ENCODE assay signal across 21 cellular contexts in genomic region chr15:42138968-42139386, GRCh38. TPM values are rescaled to one million over a fixed set of nuclear protein-coding genes. Genes with fewer than 3 reads are reported as not detected.
A peak's percentile ranks its signal among the peaks of the same experiment; 100 is the strongest.
DNase-seq lines count a peak whose midpoint lies in the region; TF ChIP-seq lines count a peak whose summit lies in the region.
"Had no signal": no experiment of that assay in that cellular context is flagged by ENCODE, and none has a peak within 500 bp of the region (broad histone marks: within the 10 kb centered on the region; RNA-seq: fewer than 3 reads in every experiment).

No MANE protein-coding gene starts in this region.

- intact Hi-C loops in posterior vena cava (cut with DNase I): loop anchor here (10.0 kb wide), 1 partner anchor 144 kb away; no protein-coding TSS in a partner anchor
- intact Hi-C loops in PC-9 (cut with micrococcal nuclease; ENCODE audit: unreplicated experiment): loop anchor here (10.0 kb wide), 2 partner anchors 516 to 1234 kb away; no protein-coding TSS in a partner anchor

- POLR2A ChIA-PET in PC-9 (lab: Charles Lee; ENCODE audit: unreplicated experiment): no interaction called here

- CTCF ChIA-PET in PC-9 (lab: Charles Lee): interaction anchor here (0.6 to 1.3 kb wide), 4 partner anchors 9 to 246 kb away, joined by 3 to 4 read pairs (median 4); no protein-coding TSS in a partner anchor

- H3K4me3 Mint-ChIP-seq in endodermal cell: no peak overlapping the region
- H3K4me3 Mint-ChIP-seq: central memory CD8-positive, alpha-beta T cell; stimulated activated effector memory CD8-positive, alpha-beta T cell treated with anti-CD3 and anti-CD28 coated beads, Interleukin-12 subunit alpha, Interleukin-12 subunit beta, amount 100 ng/mL, for 72 hours had no signal

- TF ChIP-seq CTCF in LNCaP clone FGC (IDR thresholded peaks at IDR 0.05; ENCODE audit: control insufficient read depth, extremely low read depth, insufficient read depth): no peak
- no peak for TF ChIP-seq CTCF in endodermal cell (conservative IDR thresholded peaks at IDR 0.05)
- no peak for TF ChIP-seq CTCF in PC-9 (conservative IDR thresholded peaks at IDR 0.05)

- H3K79me2 ChIP-seq in PC-9 (ENCODE audit: low read depth): no peaks in the 10 kb centered on the region

- peaks cover 14% of the 10 kb centered on the region for H3K4me1 Mint-ChIP-seq in endodermal cell
- H3K4me1 Mint-ChIP-seq: central memory CD8-positive, alpha-beta T cell; stimulated activated effector memory CD8-positive, alpha-beta T cell treated with anti-CD3 and anti-CD28 coated beads, Interleukin-12 subunit alpha, Interleukin-12 subunit beta, amount 100 ng/mL, for 72 hours had no signal

- no peaks in the 10 kb centered on the region for H3K9me2 ChIP-seq in PC-9 (ENCODE audit: insufficient read depth)

- no peak overlapping the region for H3K4me2 ChIP-seq in PC-9
- H3K4me2 ChIP-seq: BLaER1 had no signal

- no peak overlapping the region for H3K27ac ChIP-seq in endodermal cell (ENCODE audit: low read depth, low read length)
- H3K27ac ChIP-seq in PC-9: no peak overlapping the region
- H3K27ac ChIP-seq: BLaER1, SJSA1, thyroid gland had no signal

- no peaks in the 10 kb centered on the region for H3K36me3 Mint-ChIP-seq in endodermal cell (ENCODE audit: low read depth)
- H3K36me3 Mint-ChIP-seq: stimulated activated effector memory CD8-positive, alpha-beta T cell treated with anti-CD3 and anti-CD28 coated beads, Interleukin-12 subunit alpha, Interleukin-12 subunit beta, amount 100 ng/mL, for 72 hours had no signal

- H3K27me3 ChIP-seq in endodermal cell (ENCODE audit: control insufficient read depth, insufficient read depth, low read length, poor library complexity, severe bottlenecking): no peaks in the 10 kb centered on the region
- H3K27me3 ChIP-seq in PC-9 (ENCODE audit: insufficient read depth, low read depth): no peaks in the 10 kb centered on the region
- H3K27me3 ChIP-seq: BLaER1, MG63, thyroid gland had no signal

- no peak overlapping the region for H2AFZ ChIP-seq in PC-9

- no TSS peak for BruUV-seq in PC-9 (replicated peaks; lab: Mats Ljungman, UMichigan)

- peaks cover 23% of the 10 kb centered on the region for H3K9me3 Mint-ChIP-seq in endodermal cell
- H3K9me3 Mint-ChIP-seq: central memory CD8-positive, alpha-beta T cell; stimulated activated effector memory CD8-positive, alpha-beta T cell treated with anti-CD3 and anti-CD28 coated beads, Interleukin-12 subunit alpha, Interleukin-12 subunit beta, amount 100 ng/mL, for 72 hours had no signal

- H4K20me1 ChIP-seq in PC-9 (ENCODE audit: insufficient read depth): no peaks in the 10 kb centered on the region
- H4K20me1 ChIP-seq: BLaER1 had no signal

- H3K4me1 ChIP-seq in endodermal cell (ENCODE audit: control insufficient read depth, insufficient read depth, low read length) (peaks cover 5% of the 10 kb centered on the region), PC-9 (replicated peaks; ENCODE audit: insufficient read depth) (no peaks in the 10 kb centered on the region)
- H3K4me1 ChIP-seq: BLaER1, SJSA1, thyroid gland had no signal

- no peak overlapping the region for H3K27ac Mint-ChIP-seq in endodermal cell
- H3K27ac Mint-ChIP-seq: stimulated activated effector memory CD8-positive, alpha-beta T cell treated with anti-CD3 and anti-CD28 coated beads, Interleukin-12 subunit alpha, Interleukin-12 subunit beta, amount 100 ng/mL, for 72 hours had no signal

- H3K36me3 ChIP-seq in endodermal cell (ENCODE audit: control insufficient read depth, insufficient read depth, low read length) (no peaks in the 10 kb centered on the region), PC-9 (ENCODE audit: low read depth) (no peaks in the 10 kb centered on the region)
- H3K36me3 ChIP-seq: BLaER1, MG63, SJSA1, thyroid gland had no signal

- H3K9ac ChIP-seq in endodermal cell (ENCODE audit: extremely low read depth, low read length, poor library complexity, severe bottlenecking): no peak overlapping the region
- H3K9ac ChIP-seq: BLaER1 had no signal

- WGBS in endodermal cell (ENCODE audit: insufficient coverage in 1 of 2, insufficient read length in 1 of 2), 2 experiments: 80 to 88% methylated on average over 3 of the region's 3 CpGs

- 0 out of 2 replicates have a peak, but pooled peaks cover 6% of the 10 kb centered on the region for H3F3A ChIP-seq in PC-9 (ENCODE audit: insufficient read depth, low read depth)

- no peak overlapping the region for H3K4me3 ChIP-seq in LNCaP clone FGC (ENCODE audit: low read depth, low read length)
- H3K4me3 ChIP-seq in endodermal cell (ENCODE audit: low read length): peak overlapping the region; percentile 56
- no peak overlapping the region for H3K4me3 ChIP-seq in PC-9
- H3K4me3 ChIP-seq: BLaER1, MG63, SJSA1, thyroid gland had no signal

- peaks cover 24% of the 10 kb centered on the region for H3K9me3 ChIP-seq in endodermal cell (ENCODE audit: control insufficient read depth, low read length)
- H3K9me3 ChIP-seq in PC-9 (ENCODE audit: insufficient read depth, low read depth): no peaks in the 10 kb centered on the region; the same call in 1 of the 2 replicates
- H3K9me3 ChIP-seq: BLaER1, MG63, SJSA1, thyroid gland had no signal

- peaks cover 13% of the 10 kb centered on the region for H3K27me3 Mint-ChIP-seq in endodermal cell (ENCODE audit: insufficient read depth)

- DNase-seq in NCI-H2196 (lab: John Stamatoyannopoulos, UW; ENCODE audit: unreplicated experiment) (peak; percentile 1), NCI-H2196 treated with DMSO at 0.1 percent for 48 hours (lab: John Stamatoyannopoulos, UW; ENCODE audit: unreplicated experiment) (no peak), LNCaP clone FGC (ENCODE audit: low read depth) (peak; percentile 28), endodermal cell (peak; percentile 40), posterior vena cava (ENCODE audit: low spot score) (peak; percentile 15), NCI-H510A treated with DMSO at 0.1 percent for 48 hours (lab: John Stamatoyannopoulos, UW) (no peak), PC-9 (no peak), amygdala (lab: John Stamatoyannopoulos, UW) (no peak)
- DNase-seq: left cardiac atrium, MG63, NCI-H187 treated with DMSO at 0.1 percent for 48 hours, NCI-H446 treated with DMSO at 0.1 percent for 48 hours, thyroid gland had no signal

RNA-seq across cellular contexts. Expression of gene PLA2G4F, which starts 17.5 kb away (rescaled TPM):
- total RNA-seq in endodermal cell (under 1 TPM in 1 of 2 donors, not detected in 1; 0.22 TPM), posterior vena cava (not detected), PC-9 (2021) (1.2 and 1.9 TPM in 2 replicates)
- polyA plus RNA-seq in endodermal cell (2013, experiment 1 of 2): not detected
- not detected for polyA plus RNA-seq in endodermal cell (2013, experiment 2 of 2)
- total RNA-seq: A172; OCI-LY7; SJSA1; T-helper 2 cell treated with Interferon-gamma antibody and Interleukin-4, amounts not matched to agents 100 ng/mL and 5 ng/mL, for 36 hours had no signal

RNA-seq across cellular contexts. Expression of gene PLA2G4D, which starts 44.6 kb away (rescaled TPM):
- total RNA-seq in endodermal cell (not detected), posterior vena cava (not detected), PC-9 (2021) (0.90 and 1.4 TPM in 2 replicates)
- not detected for polyA plus RNA-seq in endodermal cell (2013, experiment 1 of 2)
- not detected for polyA plus RNA-seq in endodermal cell (2013, experiment 2 of 2)
- total RNA-seq: A172; left cardiac atrium; OCI-LY7; renal cortical epithelial cell; SJSA1; T-helper 2 cell treated with Interferon-gamma antibody and Interleukin-4, amounts not matched to agents 100 ng/mL and 5 ng/mL, for 36 hours; thyroid gland had no signal

Comparison
In these comparisons a context has a peak if more than half of its experiments do, and no peak if none do; other contexts are left out.
1. DNase-seq: peak in NCI-H2196 (single experiment), LNCaP clone FGC (single experiment), endodermal cell (single experiment) and posterior vena cava (single experiment); none in NCI-H2196 treated with DMSO at 0.1 percent for 48 hours (single experiment), NCI-H510A treated with DMSO at 0.1 percent for 48 hours (single experiment), PC-9 (0 of 2) and amygdala (0 of 56).